In the genomic region with DNA sequence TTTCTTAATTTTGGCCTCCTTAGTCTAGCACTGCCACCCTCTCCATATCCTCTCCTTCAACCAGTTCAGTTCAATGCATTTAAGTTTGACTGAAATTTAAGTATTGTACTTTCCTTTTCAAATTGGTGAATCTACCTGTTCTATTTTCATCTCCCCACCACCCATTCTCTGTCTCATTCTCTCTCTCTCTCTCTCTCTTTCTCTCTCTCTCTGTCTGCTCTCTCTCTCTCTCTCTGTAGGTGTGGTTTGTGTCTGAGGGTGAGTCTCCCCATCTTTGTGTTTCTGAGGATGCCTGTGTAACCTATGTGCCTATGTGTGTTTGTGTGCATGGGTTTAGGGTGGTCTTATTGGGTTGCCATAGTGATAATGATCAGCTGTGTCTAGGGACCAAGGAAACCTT, we compare ENCODE assay signal across 2 cellular contexts.
TF ChIP-seq lines count a peak whose summit lies in the region.

No MANE protein-coding gene starts in this region.

TF ChIP-seq in HEK293, 187 proteins besides CTCF, POLR2A, EP300 and RAD21:
- TF ChIP-seq ZNF140 (tag by site-specific recombination; IDR thresholded peaks at IDR 0.05), result no peak
- no peak for TF ChIP-seq EGR2 (tag by site-specific recombination; IDR thresholded peaks at IDR 0.05; ENCODE audit: low read depth)
- TF ChIP-seq ZNF596 (tag by site-specific recombination; IDR thresholded peaks at IDR 0.05), result 0 out of 2 replicates have a peak, but pooled peaks have one; percentile 56
- no peak for TF ChIP-seq ZNF391 (tag by site-specific recombination; IDR thresholded peaks at IDR 0.05; ENCODE audit: borderline replicate concordance, low read depth)

TF ChIP-seq in H1, 55 proteins besides CTCF, POLR2A, EP300 and RAD21:
- TF ChIP-seq SP1 (IDR thresholded peaks at IDR 0.05; ENCODE audit: low read depth, low read length), result no peak
- TF ChIP-seq ASH2L (IDR thresholded peaks at IDR 0.05; ENCODE audit: low read length), result no peak
- no peak for TF ChIP-seq CBX5 (IDR thresholded peaks at IDR 0.05; ENCODE audit: low read depth, low read length)
- TF ChIP-seq CTBP2 (IDR thresholded peaks at IDR 0.05; ENCODE audit: borderline replicate concordance, insufficient read depth, insufficient read length, low read length), result no peak
- TF ChIP-seq CBX8 (IDR thresholded peaks at IDR 0.05; ENCODE audit: borderline replicate concordance, low read depth, low read length), result 0 out of 2 replicates have a peak, but pooled peaks have one; percentile 39
- TF ChIP-seq JUND (IDR thresholded peaks at IDR 0.05; ENCODE audit: low read length), result no peak
- no peak for TF ChIP-seq KDM5A (IDR thresholded peaks at IDR 0.05; ENCODE audit: low read length)
- no peak for TF ChIP-seq SIRT6 (IDR thresholded peaks at IDR 0.05; ENCODE audit: low read length)
